ENCODE assay signal across 34 cellular contexts in genomic region chr9:126750941-126751725, GRCh38.
"Had no signal": no experiment of that assay in that cellular context is flagged by ENCODE, and none has a peak within 500 bp of the region (broad histone marks: within the 10 kb centered on the region; RNA-seq: fewer than 3 reads in every experiment).

No MANE protein-coding gene starts in this region.

- FAIRE-seq: endometrium, keratinocyte had no signal

- H3K27ac Mint-ChIP-seq: activated CD4-positive, alpha-beta memory T cell treated with anti-CD3 and anti-CD28 coated beads, Interleukin-2, amount 10 ng/mL, durations not matched to agents 7 days and 5 days; activated naive CD4-positive, alpha-beta T cell treated with anti-CD3 and anti-CD28 coated beads for 36 hours; activated naive CD8-positive, alpha-beta T cell treated with anti-CD3 and anti-CD28 coated beads for 36 hours; activated T-helper 1 cell treated with anti-CD3 and anti-CD28 coated beads, Interleukin-12 subunit alpha, Interleukin-12 subunit beta, Interleukin-2, Interleukin-4 antibody, amounts not matched to agents 30 ng/mL and 10 ng/mL and 1 ng/mL, durations not matched to agents 14 hours and 24 hours and 36 hours; mesothelial cell of epicardium; T-helper 1 cell treated with Interleukin-12 subunit alpha and Interleukin-12 subunit beta and Interleukin-4 antibody, amounts not matched to agents 30 μg/mL and 1 μg/mL, for 36 hours had no signal

- H3K9me3 ChIP-seq: adrenal gland, body of pancreas, colonic mucosa had no signal

- H3K36me3 ChIP-seq: adrenal gland, cardiac muscle cell, colonic mucosa, tibial nerve, WERI-Rb-1 had no signal

- H3K27ac ChIP-seq: adrenal gland, body of pancreas, cardiac muscle cell, colonic mucosa, tibial nerve, WERI-Rb-1 had no signal

- H3K4me1 Mint-ChIP-seq: mesothelial cell of epicardium had no signal

- H3K27me3 ChIP-seq: adrenal gland, body of pancreas had no signal

- DNase-seq: activated CD4-positive, alpha-beta memory T cell treated with anti-CD3 and anti-CD28 coated beads, Interleukin-2, amount 10 ng/mL, durations not matched to agents 7 days and 5 days; activated CD4-positive, alpha-beta T cell treated with anti-CD3 and anti-CD28 coated beads for 48 hours; activated effector memory CD4-positive, alpha-beta T cell treated with anti-CD3 and anti-CD28 coated beads, Interleukin-2, amount 50 U/mL, for 16 hours; activated naive CD4-positive, alpha-beta T cell treated with anti-CD3 and anti-CD28 coated beads for 36 hours; activated naive CD8-positive, alpha-beta T cell treated with anti-CD3 and anti-CD28 coated beads for 36 hours; adrenal gland; aorta; body of pancreas; cerebellar nuclear complex; colonic mucosa; effector CD8-positive, alpha-beta T cell; erythroblast; foreskin fibroblast; head of caudate nucleus; hippocampal formation; left cardiac atrium; left ventricle myocardium superior; naive thymus-derived CD4-positive, alpha-beta T cell; occipital lobe; posterior cingulate gyrus; right cardiac atrium; stimulated activated CD4-positive, alpha-beta T cell treated with anti-CD3 and anti-CD28 coated beads, Interleukin-15, amount 100 ng/mL, for 24 hours; stimulated activated CD4-positive, alpha-beta T cell treated with anti-CD3 and anti-CD28 coated beads, Interleukin-2, amount 100 ng/mL, for 24 hours; stimulated activated naive CD4-positive, alpha-beta T cell treated with Interleukin-2 at 50 U/mL for 16 hours; T1000; WERI-Rb-1 had no signal

- H3K4me3 Mint-ChIP-seq: activated CD4-positive, alpha-beta memory T cell treated with anti-CD3 and anti-CD28 coated beads, Interleukin-2, amount 10 ng/mL, durations not matched to agents 7 days and 5 days; activated naive CD4-positive, alpha-beta T cell treated with anti-CD3 and anti-CD28 coated beads for 36 hours; activated naive CD8-positive, alpha-beta T cell treated with anti-CD3 and anti-CD28 coated beads for 36 hours; activated T-helper 1 cell treated with anti-CD3 and anti-CD28 coated beads, Interleukin-12 subunit alpha, Interleukin-12 subunit beta, Interleukin-2, Interleukin-4 antibody, amounts not matched to agents 30 ng/mL and 10 ng/mL and 1 ng/mL, durations not matched to agents 14 hours and 24 hours and 36 hours; mesothelial cell of epicardium; naive thymus-derived CD4-positive, alpha-beta T cell; T-helper 1 cell treated with Interleukin-12 subunit alpha and Interleukin-12 subunit beta and Interleukin-4 antibody, amounts not matched to agents 30 μg/mL and 1 μg/mL, for 36 hours had no signal

- H3K4me3 ChIP-seq: adrenal gland, body of pancreas, cardiac muscle cell, colonic mucosa, tibial nerve had no signal

- H3K4me1 ChIP-seq: adrenal gland, body of pancreas, colonic mucosa, tibial nerve had no signal

- H3K9me3 Mint-ChIP-seq: activated CD4-positive, alpha-beta memory T cell treated with anti-CD3 and anti-CD28 coated beads, Interleukin-2, amount 10 ng/mL, durations not matched to agents 7 days and 5 days; activated naive CD4-positive, alpha-beta T cell treated with anti-CD3 and anti-CD28 coated beads for 36 hours; activated naive CD8-positive, alpha-beta T cell treated with anti-CD3 and anti-CD28 coated beads for 36 hours; activated T-helper 1 cell treated with anti-CD3 and anti-CD28 coated beads, Interleukin-12 subunit alpha, Interleukin-12 subunit beta, Interleukin-2, Interleukin-4 antibody, amounts not matched to agents 30 ng/mL and 10 ng/mL and 1 ng/mL, durations not matched to agents 14 hours and 24 hours and 36 hours; mesothelial cell of epicardium; naive thymus-derived CD4-positive, alpha-beta T cell; T-helper 1 cell treated with Interleukin-12 subunit alpha and Interleukin-12 subunit beta and Interleukin-4 antibody, amounts not matched to agents 30 μg/mL and 1 μg/mL, for 36 hours had no signal

- H3K36me3 Mint-ChIP-seq: activated naive CD8-positive, alpha-beta T cell treated with anti-CD3 and anti-CD28 coated beads for 36 hours; mesothelial cell of epicardium; naive thymus-derived CD4-positive, alpha-beta T cell had no signal

- ATAC-seq: activated CD4-positive, CD25-positive, alpha-beta regulatory T cell treated with anti-CD3 and anti-CD28 coated beads, Interleukin-2, amount 50 U/mL, for 24 hours; body of pancreas; left cardiac atrium; left ventricle myocardium superior; naive thymus-derived CD4-positive, alpha-beta T cell; right cardiac atrium had no signal
